Comparison of ENCODE assay signal across 13 cellular contexts in the genomic region with DNA sequence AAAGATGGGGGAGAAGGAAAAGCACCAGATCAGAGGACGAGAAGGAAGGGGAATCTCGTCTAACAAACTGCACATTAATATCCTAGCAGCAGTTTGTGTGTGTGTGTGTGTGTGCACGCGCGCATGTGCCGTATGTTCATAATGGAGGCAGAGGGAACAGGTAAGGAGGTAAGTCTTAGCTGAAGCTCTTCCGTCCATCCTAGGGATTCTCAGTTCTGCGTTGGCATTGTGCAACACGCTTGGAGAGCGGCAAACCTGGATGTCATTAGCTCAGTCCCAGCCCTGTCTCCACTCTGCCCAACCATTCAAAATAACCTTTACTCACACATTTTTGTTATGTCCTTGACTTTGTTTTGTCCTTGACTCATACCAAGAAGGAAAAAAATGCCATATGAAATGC.
DNase-seq lines count a peak whose midpoint lies in the region; ATAC-seq and FAIRE-seq lines count a peak whose summit lies in the region.
"Had no signal": no experiment of that assay in that cellular context is flagged by ENCODE, and none has a peak within 500 bp of the region (broad histone marks: within the 10 kb centered on the region; RNA-seq: fewer than 3 reads in every experiment).

No MANE protein-coding gene starts in this region.

- no peak for ATAC-seq in HG02571 (IDR thresholded peaks at IDR 0.05; ENCODE audit: unreplicated experiment)
- ATAC-seq: activated T-helper 17 cell treated with anti-CD3 and anti-CD28 coated beads, Interleukin-2, amount 50 U/mL, for 72 hours; esophagus mucosa; natural killer cell treated with Interleukin-12 subunit alpha and Interleukin-12 subunit beta and Interleukin-15 and Interleukin-18, amount 100 ng/mL, for 72 hours; stimulated activated memory B cell treated with anti-CD40 and anti-IgM and Interleukin-4, amounts not matched to agents 10 μg/mL and 1 μg/mL and 100 μg/mL, for 72 hours had no signal

- peaks cover 7% of the 10 kb centered on the region for H3K4me1 Mint-ChIP-seq in T-helper 2 cell treated with Interferon-gamma antibody and Interleukin-4, amounts not matched to agents 5 μg/mL and 100 μg/mL, for 36 hours (ENCODE audit: low read depth)
- H3K4me1 Mint-ChIP-seq: activated T-helper 17 cell treated with anti-CD3 and anti-CD28 coated beads, Interleukin-2, amount 50 U/mL, for 72 hours had no signal

- peaks cover 3% of the 10 kb centered on the region for H3K27me3 Mint-ChIP-seq in T-helper 2 cell treated with Interferon-gamma antibody and Interleukin-4, amounts not matched to agents 5 μg/mL and 100 μg/mL, for 36 hours (ENCODE audit: low read depth)
- H3K27me3 Mint-ChIP-seq: natural killer cell treated with Interleukin-12 subunit alpha and Interleukin-12 subunit beta and Interleukin-15 and Interleukin-18, amount 100 ng/mL, for 72 hours had no signal

- H3K27ac Mint-ChIP-seq in T-helper 2 cell treated with Interferon-gamma antibody and Interleukin-4, amounts not matched to agents 5 μg/mL and 100 μg/mL, for 36 hours, result peak overlapping the region; percentile 32
- H3K27ac Mint-ChIP-seq: activated T-helper 17 cell treated with anti-CD3 and anti-CD28 coated beads, Interleukin-2, amount 50 U/mL, for 72 hours; natural killer cell treated with Interleukin-12 subunit alpha and Interleukin-12 subunit beta and Interleukin-15 and Interleukin-18, amount 100 ng/mL, for 72 hours; stimulated activated memory B cell treated with anti-CD40 and anti-IgM and Interleukin-4, amounts not matched to agents 10 μg/mL and 1 μg/mL and 100 μg/mL, for 72 hours had no signal

- no peak for DNase-seq in T-helper 2 cell treated with Interferon-gamma antibody and Interleukin-4, amounts not matched to agents 5 μg/mL and 100 μg/mL, for 36 hours (ENCODE audit: low spot score)
- DNase-seq in T-helper 2 cell (no peak), urothelium cell line (ENCODE audit: low spot score) (no peak)
- DNase-seq: ACHN; activated CD4-positive, alpha-beta T cell treated with anti-CD3 and anti-CD28 coated beads for 1 hour; central memory CD4-positive, alpha-beta T cell; NCI-H1436; NCI-H82 had no signal

- H3K4me3 Mint-ChIP-seq in T-helper 2 cell treated with Interferon-gamma antibody and Interleukin-4, amounts not matched to agents 5 μg/mL and 100 μg/mL, for 36 hours, result no peak overlapping the region
- H3K4me3 Mint-ChIP-seq: activated T-helper 17 cell treated with anti-CD3 and anti-CD28 coated beads, Interleukin-2, amount 50 U/mL, for 72 hours; natural killer cell treated with Interleukin-12 subunit alpha and Interleukin-12 subunit beta and Interleukin-15 and Interleukin-18, amount 100 ng/mL, for 72 hours; stimulated activated memory B cell treated with anti-CD40 and anti-IgM and Interleukin-4, amounts not matched to agents 10 μg/mL and 1 μg/mL and 100 μg/mL, for 72 hours had no signal

- H3K9me3 Mint-ChIP-seq in T-helper 2 cell treated with Interferon-gamma antibody and Interleukin-4, amounts not matched to agents 5 μg/mL and 100 μg/mL, for 36 hours, result no peaks in the 10 kb centered on the region
- H3K9me3 Mint-ChIP-seq: activated T-helper 17 cell treated with anti-CD3 and anti-CD28 coated beads, Interleukin-2, amount 50 U/mL, for 72 hours; natural killer cell treated with Interleukin-12 subunit alpha and Interleukin-12 subunit beta and Interleukin-15 and Interleukin-18, amount 100 ng/mL, for 72 hours; stimulated activated memory B cell treated with anti-CD40 and anti-IgM and Interleukin-4, amounts not matched to agents 10 μg/mL and 1 μg/mL and 100 μg/mL, for 72 hours had no signal

- H3K36me3 Mint-ChIP-seq in T-helper 2 cell treated with Interferon-gamma antibody and Interleukin-4, amounts not matched to agents 5 μg/mL and 100 μg/mL, for 36 hours (ENCODE audit: low read depth), result peaks cover 4% of the 10 kb centered on the region
- H3K36me3 Mint-ChIP-seq: natural killer cell treated with Interleukin-12 subunit alpha and Interleukin-12 subunit beta and Interleukin-15 and Interleukin-18, amount 100 ng/mL, for 72 hours had no signal

- FAIRE-seq in urothelium cell line (lab: Jason Lieb, UNC), result peak; percentile 71
